4 cellular contexts compared by ENCODE assay signal in the genomic region with DNA sequence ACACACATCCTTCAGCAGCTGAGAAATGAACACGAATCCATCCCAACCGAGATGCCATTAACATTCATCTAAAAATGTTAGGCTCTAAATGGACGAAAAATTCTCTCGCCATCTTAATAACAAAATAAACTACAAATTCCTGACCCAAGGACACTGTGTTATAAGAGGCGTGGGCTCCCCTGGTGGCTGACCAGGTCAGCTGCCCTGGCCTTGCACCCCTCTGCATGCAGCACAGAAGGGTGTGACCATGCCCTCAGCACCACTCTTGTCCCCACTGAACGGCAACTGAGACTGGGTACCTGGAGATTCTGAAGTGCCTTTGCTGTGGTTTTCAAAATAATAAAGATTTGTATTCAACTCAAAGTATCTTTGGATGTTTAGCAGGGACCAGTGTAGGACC. TPM values are rescaled to one million over a fixed set of nuclear protein-coding genes. Genes with fewer than 3 reads are reported as not detected.
"Had no signal": no experiment of that assay in that cellular context is flagged by ENCODE, and none has a peak within 500 bp of the region (broad histone marks: within the 10 kb centered on the region; RNA-seq: fewer than 3 reads in every experiment).

No MANE protein-coding gene starts in this region.

RNA-seq across cellular contexts. Expression of a gene that starts 15.8 kb away (rescaled TPM):
- total RNA-seq: H1, H4, H7, H9 had no signal
- polyA plus RNA-seq: H1 had no signal
